In genomic region chr6:2809015-2809414, GRCh38 we compare ENCODE assay signal across 16 cellular contexts. TPM values are rescaled to one million over a fixed set of nuclear protein-coding genes. Genes with fewer than 3 reads are reported as not detected.
"Had no signal": no experiment of that assay in that cellular context is flagged by ENCODE, and none has a peak within 500 bp of the region (broad histone marks: within the 10 kb centered on the region; RNA-seq: fewer than 3 reads in every experiment).

No MANE protein-coding gene starts in this region.

- H3K36me3 ChIP-seq: ascending aorta, thoracic aorta had no signal

- DNase-seq: activated CD8-positive, alpha-beta memory T cell treated with anti-CD3 and anti-CD28 coated beads, Interleukin-2, amount 50 U/mL, for 48 hours; activated CD8-positive, alpha-beta T cell treated with anti-CD3 and anti-CD28 coated beads for 36 hours; activated naive CD8-positive, alpha-beta T cell treated with anti-CD3 and anti-CD28 coated beads, Interleukin-2, amount 10 ng/mL, durations not matched to agents 7 days and 5 days; effector CD4-positive, alpha-beta T cell; glutamatergic neuron; immature natural killer cell; mesenchymal stem cell; stimulated activated CD4-positive, alpha-beta T cell treated with anti-CD3 and anti-CD28 coated beads, Interleukin-12 subunit alpha, Interleukin-12 subunit beta, amount 100 ng/mL, for 4 hours; stimulated activated CD4-positive, alpha-beta T cell treated with anti-CD3 and anti-CD28 coated beads, Interleukin-4, amount 100 ng/mL, for 1 hour; stimulated activated CD8-positive, alpha-beta memory T cell treated with anti-CD3 and anti-CD28 coated beads, Interleukin-4, amount 100 ng/mL, for 48 hours; stimulated activated naive CD8-positive, alpha-beta T cell treated with anti-CD3 and anti-CD28 coated beads, Interleukin-15, Interleukin-2, amounts not matched to agents 100 U/mL and 50 U/mL, for 24 hours; T-cell; T1000 had no signal

- ATAC-seq: activated CD8-positive, alpha-beta T cell treated with anti-CD3 and anti-CD28 coated beads for 36 hours; stimulated activated naive CD8-positive, alpha-beta T cell treated with anti-CD3 and anti-CD28 coated beads, Interleukin-15, Interleukin-2, amounts not matched to agents 100 U/mL and 50 U/mL, for 24 hours; T-cell had no signal

- H3K27ac ChIP-seq: thoracic aorta had no signal

- H3K9me3 ChIP-seq: ascending aorta, thoracic aorta had no signal

- H3K4me3 ChIP-seq: ascending aorta, thoracic aorta had no signal

- H3K27me3 ChIP-seq: ascending aorta had no signal

- FAIRE-seq: colon had no signal

RNA-seq across cellular contexts. Expression of gene MYLK4, which starts 58.3 kb away (rescaled TPM):
- total RNA-seq: ascending aorta had no signal
